ENCODE assay signal across 16 cellular contexts in genomic region chr6:142015011-142015410, GRCh38.
DNase-seq lines count a peak whose midpoint lies in the region; ATAC-seq and TF ChIP-seq lines count a peak whose summit lies in the region.
"Had no signal": no experiment of that assay in that cellular context is flagged by ENCODE, and none has a peak within 500 bp of the region (broad histone marks: within the 10 kb centered on the region; RNA-seq: fewer than 3 reads in every experiment).

No MANE protein-coding gene starts in this region.

- no peak for TF ChIP-seq EP300 in tibial nerve (IDR thresholded peaks at IDR 0.05)

- WGBS in tibial nerve, 2 donors, result 22 to 28% methylated on average over 5 of the region's 5 CpGs

- no peak for TF ChIP-seq POLR2A in tibial nerve (IDR thresholded peaks at IDR 0.05)

- no peaks in the 10 kb centered on the region for H3K27me3 ChIP-seq in HUES6 (ENCODE audit: control insufficient read depth, insufficient read depth, low read length)
- H3K27me3 ChIP-seq in adipocyte (replicated peaks; ENCODE audit: control insufficient read depth, insufficient read depth, low read length), result no peaks in the 10 kb centered on the region
- no peaks in the 10 kb centered on the region for H3K27me3 ChIP-seq in skeletal muscle satellite cell (ENCODE audit: control insufficient read depth, insufficient read depth, low read length)
- H3K27me3 ChIP-seq in tibial nerve, result no peaks in the 10 kb centered on the region

- H3K9me3 ChIP-seq in HUES6 (ENCODE audit: control insufficient read depth, insufficient read depth, low read depth, low read length) (peaks cover 10% of the 10 kb centered on the region; the same call in 1 of the 2 replicates), adipocyte (ENCODE audit: control insufficient read depth, low read length) (no peaks in the 10 kb centered on the region), skeletal muscle satellite cell (replicated peaks; ENCODE audit: low read length) (no peaks in the 10 kb centered on the region), tibial nerve (no peaks in the 10 kb centered on the region)

- no peak for TF ChIP-seq CTCF in tibial nerve (IDR thresholded peaks at IDR 0.05)

- peaks cover 16% of the 10 kb centered on the region for H3K4me1 ChIP-seq in HUES6 (ENCODE audit: control insufficient read depth, insufficient read depth, low read length)
- H3K4me1 ChIP-seq in adipocyte (ENCODE audit: control insufficient read depth, insufficient read depth, low read length), result peaks cover 35% of the 10 kb centered on the region
- H3K4me1 ChIP-seq in skeletal muscle satellite cell (ENCODE audit: control insufficient read depth, insufficient read depth, low read length), result peaks cover 44% of the 10 kb centered on the region
- H3K4me1 ChIP-seq in tibial nerve, result peaks cover 0 to 8% (median 0%) of the 10 kb centered on the region in 4 donors

- H3K4me3 ChIP-seq in HUES6 (ENCODE audit: low read depth, low read length), result peak overlapping the region; percentile 42
- peak overlapping the region; percentile 73 for H3K4me3 ChIP-seq in adipocyte (ENCODE audit: low read length)
- H3K4me3 ChIP-seq in skeletal muscle satellite cell (ENCODE audit: low read length), result peak overlapping the region; percentile 52
- H3K4me3 ChIP-seq in tibial nerve, result no peak overlapping the region

- H3K36me3 ChIP-seq in HUES6 (ENCODE audit: control insufficient read depth, insufficient read depth, low read length) (peaks cover 13% of the 10 kb centered on the region; the same call in 1 of the 2 replicates), adipocyte (ENCODE audit: control insufficient read depth, insufficient read depth, low read length, severe bottlenecking) (no peaks in the 10 kb centered on the region), skeletal muscle satellite cell (ENCODE audit: insufficient read depth, low read length) (no peaks in the 10 kb centered on the region), tibial nerve (no peaks in the 10 kb centered on the region)

- H3K27ac ChIP-seq in HUES6 (ENCODE audit: low read depth, low read length) (peak overlapping the region; percentile 94), tibial nerve (no peak overlapping the region)

- peak overlapping the region; percentile 89 for H3K9ac ChIP-seq in HUES6 (ENCODE audit: low read length)
- peak overlapping the region; percentile 78 for H3K9ac ChIP-seq in adipocyte (ENCODE audit: low read length)
- peak overlapping the region; percentile 80 for H3K9ac ChIP-seq in skeletal muscle satellite cell (ENCODE audit: low read depth, low read length)

- DNase-seq in adipocyte (ENCODE audit: low read depth) (no peak), iPS DF 19.7 (ENCODE audit: low read depth, low spot score) (peak; percentile 48), tibial nerve (ENCODE audit: low spot score in 2 of 2) (no peak)
- no peak for DNase-seq in stimulated activated naive CD8-positive, alpha-beta T cell treated with anti-CD3 and anti-CD28 coated beads, Interleukin-15, Interleukin-2, amounts not matched to agents 100 U/mL and 50 U/mL, for 24 hours
- no peak for DNase-seq in activated CD4-positive, CD25-positive, alpha-beta regulatory T cell treated with anti-CD3 and anti-CD28 coated beads, Interleukin-2, amount 50 U/mL, for 72 hours
- DNase-seq: activated CD4-positive, CD25-positive, alpha-beta regulatory T cell; CD4-positive, alpha-beta memory T cell; central memory CD4-positive, alpha-beta T cell; Karpas-422; left cardiac atrium; NCI-H187; NCI-H524; OCI-M1 had no signal

- peak overlapping the region; percentile 80 for H3K4me2 ChIP-seq in skeletal muscle satellite cell (ENCODE audit: low read length)

- ATAC-seq in GM18909 (IDR thresholded peaks at IDR 0.05; ENCODE audit: poor library complexity, unreplicated experiment), result no peak
- ATAC-seq in stimulated activated naive CD8-positive, alpha-beta T cell treated with anti-CD3 and anti-CD28 coated beads, Interleukin-15, Interleukin-2, amounts not matched to agents 100 U/mL and 50 U/mL, for 24 hours, result no peak
- ATAC-seq: left cardiac atrium had no signal

Comparison
In these comparisons a context has a peak if more than half of its experiments do, and no peak if none do; other contexts are left out.
1. H3K4me3 ChIP-seq: peak in HUES6 (single experiment), adipocyte (single experiment) and skeletal muscle satellite cell (single experiment); none in tibial nerve (0 of 4).
2. Peak in every context shown above with its lines, with median percentiles within 50 percentile points of each other: H3K9ac ChIP-seq.